8 cellular contexts compared by ENCODE assay signal in the genomic region with DNA sequence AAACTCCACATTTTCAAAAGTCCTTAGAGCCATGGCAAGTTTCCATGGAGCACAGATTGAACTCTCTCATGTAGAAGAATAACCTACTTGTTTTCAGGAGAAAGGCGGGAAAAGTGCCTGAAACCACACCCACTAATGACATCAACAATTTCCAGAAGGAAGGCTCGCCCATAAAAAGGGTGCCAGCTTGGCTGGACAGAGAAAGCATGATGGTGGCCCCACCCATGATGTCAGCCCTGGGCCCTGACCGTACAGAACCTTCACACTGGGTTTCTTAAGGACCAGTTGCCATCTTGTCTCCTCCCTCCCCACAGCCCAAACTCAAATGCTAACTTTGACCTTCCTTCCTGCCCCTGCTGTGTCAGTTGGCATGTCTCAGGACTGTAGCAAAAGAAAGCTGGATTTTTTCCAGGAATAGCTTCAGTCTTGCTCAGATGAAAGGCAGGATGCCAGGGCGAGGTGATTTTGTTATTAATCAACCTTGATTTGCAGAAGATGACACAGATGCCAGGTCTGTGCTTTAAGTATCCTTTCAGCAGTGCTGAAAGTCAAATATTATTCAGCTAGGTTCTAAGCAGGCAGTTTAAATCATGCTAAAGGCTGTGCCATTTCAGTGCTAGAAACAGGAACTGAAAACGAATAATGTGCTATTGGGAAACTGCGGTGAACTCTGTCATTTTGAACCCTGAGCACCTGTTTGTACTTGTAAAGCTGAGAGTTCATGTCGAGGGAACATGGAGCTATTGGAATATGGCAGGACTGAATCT.
DNase-seq lines count a peak whose midpoint lies in the region; ATAC-seq, FAIRE-seq and TF ChIP-seq lines count a peak whose summit lies in the region.

No MANE protein-coding gene starts in this region.

- H3K9me3 Mint-ChIP-seq in CD14-positive monocyte, result peaks cover 0 to 3% (median 0%) of the 10 kb centered on the region in 7 donors

- no peaks in the 10 kb centered on the region for H3K79me2 ChIP-seq in GM12878 (ENCODE audit: control insufficient read depth, insufficient read depth, low read length)

- 25% methylated on average over 7 of the region's 7 CpGs for WGBS in GM12878 (ENCODE audit: insufficient coverage, insufficient replicate concordance, low lambda C conversion rate, missing lambda C conversion rate)

- no peaks in the 10 kb centered on the region for H4K20me1 ChIP-seq in GM12878 (ENCODE audit: control insufficient read depth, insufficient read depth)

- peak overlapping the region in 1 of 2 donors; percentile 48 for H3K4me3 Mint-ChIP-seq in CD14-positive monocyte

- peak overlapping the region; percentile 90 for H3K4me2 ChIP-seq in GM12878 (ENCODE audit: control insufficient read depth, insufficient read depth)

- H3K4me1 Mint-ChIP-seq in CD14-positive monocyte, result peaks cover 73% of the 10 kb centered on the region

- DNase-seq in CD14-positive monocyte (ENCODE audit: low spot score) (no peak), GM12878 (ENCODE audit: low read depth, low spot score) (peak; percentile 96), sciatic nerve (ENCODE audit: low spot score) (peak; percentile 72), midbrain (lab: John Stamatoyannopoulos, UW) (no peak)
- no peak for DNase-seq in central memory CD4-positive, alpha-beta T cell
- no peak for DNase-seq in stimulated activated CD4-positive, alpha-beta T cell treated with anti-CD3 and anti-CD28 coated beads, Interleukin-12 subunit alpha, Interleukin-12 subunit beta, amount 100 ng/mL, for 4 hours

- POLR2A ChIA-PET in GM12878 (lab: Charles Lee), result interaction anchor here (0.8 to 5.7 kb wide), 7 partner anchors 15 to 233 kb away, joined by 3 to 18 read pairs (median 7); partner anchors contain the start of gene RFC3

- TF ChIP-seq EP300 in GM12878 (IDR thresholded peaks at IDR 0.05; ENCODE audit: borderline replicate concordance in 1 of 2, control insufficient read depth in 1 of 2, low read depth in 2 of 2, low read length in 2 of 2), result peak; percentile 96 to 100

- H3K36me3 ChIP-seq in GM12878 (ENCODE audit: control insufficient read depth in 2 of 2, insufficient read depth in 2 of 2, low read length in 1 of 2), result no peaks in the 10 kb centered on the region

- H3K27me3 Mint-ChIP-seq in CD14-positive monocyte (ENCODE audit: low read depth in 3 of 3), result peaks cover 0 to 7% (median 0%) of the 10 kb centered on the region in 3 donors

- BruUV-seq in GM12878 (replicated peaks; lab: Mats Ljungman, UMichigan), result no TSS peak

- peak overlapping the region; percentile 96 to 99 (median 98) for H3K27ac Mint-ChIP-seq in CD14-positive monocyte

- in situ Hi-C loops in GM12878 (cut with MboI), result no loop called here

- no peak; the same call in 1 of the 2 replicates for TF ChIP-seq POLR2A in GM12878 (IDR thresholded peaks at IDR 0.05; ENCODE audit: low read depth, low read length)

- peak overlapping the region; percentile 44; the same call in 1 of the 2 replicates for H2AFZ ChIP-seq in GM12878 (ENCODE audit: control insufficient read depth, low read depth, low read length)

- peak; percentile 31; the same call in 1 of the 2 replicates for TF ChIP-seq RAD21 in GM12878 (IDR thresholded peaks at IDR 0.05; ENCODE audit: insufficient read depth, low read depth, low read length)

- H3K4me3 ChIP-seq in GM12878, result peak overlapping the region; percentile 38; the same call in 1 of the 2 replicates

- H3K27me3 ChIP-seq in GM12878 (replicated peaks in 1 of 2; ENCODE audit: control insufficient read depth in 2 of 2, insufficient read depth in 2 of 2, low read length in 1 of 2), result no peaks in the 10 kb centered on the region

- RAD21 ChIA-PET in GM12878 (lab: Charles Lee; ENCODE audit: unreplicated experiment), result interaction anchor here (0.6 to 3.4 kb wide), 19 partner anchors 12 to 1142 kb away, joined by 3 to 41 read pairs (median 4); partner anchors contain the start of genes PDS5B and RFC3

- H3K27ac ChIP-seq in GM12878 (ENCODE audit: control insufficient read depth, insufficient read depth), result peak overlapping the region; percentile 96

- H3K9ac ChIP-seq in GM12878 (ENCODE audit: control insufficient read depth, insufficient read depth, low read length), result peak overlapping the region; percentile 66

- peak; percentile 98 for FAIRE-seq in GM12878 (lab: Jason Lieb, UNC)

- intact Hi-C loops in CD14-positive monocyte (cut with micrococcal nuclease) (loop anchor here (10.0 kb wide), 2 partner anchors 184 to 364 kb away; no protein-coding TSS in a partner anchor), GM12878 (cut with micrococcal nuclease; ENCODE audit: unreplicated experiment) (loop anchor here (1.0 to 10.0 kb wide), 5 partner anchors 16 to 1436 kb away; no protein-coding TSS in a partner anchor), sciatic nerve (cut with DNase I) (no loop called here)

- SMC1A ChIA-PET in GM12878 (lab: Charles Lee; ENCODE audit: uncharacterized antibody, unreplicated experiment), result interaction anchor here (0.7 to 5.1 kb wide), 21 partner anchors 9 to 1436 kb away, joined by 3 to 69 read pairs (median 5); partner anchors contain the start of gene RFC3

- ATAC-seq in GM19438 (IDR thresholded peaks at IDR 0.05; ENCODE audit: low read depth, unreplicated experiment) (peak; percentile 74), HG03280 (IDR thresholded peaks at IDR 0.05; ENCODE audit: unreplicated experiment) (peak; percentile 83), GM12878 (peak; percentile 90), sciatic nerve (peak; percentile 86)

- H3K4me1 ChIP-seq in GM12878 (ENCODE audit: control insufficient read depth, insufficient read depth, low read length), result peaks cover 45% of the 10 kb centered on the region

- CTCF ChIA-PET in GM12878 (lab: Yijun Ruan, JAX), result interaction anchor here (0.8 to 3.3 kb wide), 11 partner anchors 10 to 536 kb away, joined by 3 to 29 read pairs (median 4); no protein-coding TSS in a partner anchor

- no peaks in the 10 kb centered on the region for H3K36me3 Mint-ChIP-seq in CD14-positive monocyte

- no peak for TF ChIP-seq CTCF in CD14-positive monocyte (IDR thresholded peaks at IDR 0.05)
- TF ChIP-seq CTCF in GM12878 (IDR thresholded peaks at IDR 0.05 in 2 of 3, conservative IDR thresholded peaks at IDR 0.05 in 1 of 3; ENCODE audit: control insufficient read depth in 2 of 3, extremely low read depth in 1 of 3, insufficient read depth in 1 of 3, low read depth in 3 of 3, low read length in 3 of 3), result no peak

- H3K9me3 ChIP-seq in GM12878 (replicated peaks; ENCODE audit: control insufficient read depth, insufficient read depth, low read length), result no peaks in the 10 kb centered on the region; the same call in 2 of the 3 replicates

TF ChIP-seq in GM12878, 131 proteins besides CTCF, POLR2A, EP300 and RAD21 (continues in another document):
- TF ChIP-seq CEBPB (IDR thresholded peaks at IDR 0.05; ENCODE audit: borderline replicate concordance in 1 of 2, low read depth in 2 of 2, low read length in 2 of 2), result peak in 1 of 2 experiments; percentile 95; a peak in 2 of 4 replicates
- no peak for TF ChIP-seq HDAC6 (IDR thresholded peaks at IDR 0.05; ENCODE audit: unreplicated experiment)
- TF ChIP-seq IRF5 (IDR thresholded peaks at IDR 0.05; ENCODE audit: borderline replicate concordance), result no peak
- peak; percentile 22 for TF ChIP-seq RELA (IDR thresholded peaks at IDR 0.05; ENCODE audit: borderline replicate concordance, partially characterized antibody)
- peak; percentile 78; the same call in 1 of the 2 replicates for TF ChIP-seq ASH2L (IDR thresholded peaks at IDR 0.05; ENCODE audit: borderline replicate concordance, low read depth)
- TF ChIP-seq, protein P1, sequence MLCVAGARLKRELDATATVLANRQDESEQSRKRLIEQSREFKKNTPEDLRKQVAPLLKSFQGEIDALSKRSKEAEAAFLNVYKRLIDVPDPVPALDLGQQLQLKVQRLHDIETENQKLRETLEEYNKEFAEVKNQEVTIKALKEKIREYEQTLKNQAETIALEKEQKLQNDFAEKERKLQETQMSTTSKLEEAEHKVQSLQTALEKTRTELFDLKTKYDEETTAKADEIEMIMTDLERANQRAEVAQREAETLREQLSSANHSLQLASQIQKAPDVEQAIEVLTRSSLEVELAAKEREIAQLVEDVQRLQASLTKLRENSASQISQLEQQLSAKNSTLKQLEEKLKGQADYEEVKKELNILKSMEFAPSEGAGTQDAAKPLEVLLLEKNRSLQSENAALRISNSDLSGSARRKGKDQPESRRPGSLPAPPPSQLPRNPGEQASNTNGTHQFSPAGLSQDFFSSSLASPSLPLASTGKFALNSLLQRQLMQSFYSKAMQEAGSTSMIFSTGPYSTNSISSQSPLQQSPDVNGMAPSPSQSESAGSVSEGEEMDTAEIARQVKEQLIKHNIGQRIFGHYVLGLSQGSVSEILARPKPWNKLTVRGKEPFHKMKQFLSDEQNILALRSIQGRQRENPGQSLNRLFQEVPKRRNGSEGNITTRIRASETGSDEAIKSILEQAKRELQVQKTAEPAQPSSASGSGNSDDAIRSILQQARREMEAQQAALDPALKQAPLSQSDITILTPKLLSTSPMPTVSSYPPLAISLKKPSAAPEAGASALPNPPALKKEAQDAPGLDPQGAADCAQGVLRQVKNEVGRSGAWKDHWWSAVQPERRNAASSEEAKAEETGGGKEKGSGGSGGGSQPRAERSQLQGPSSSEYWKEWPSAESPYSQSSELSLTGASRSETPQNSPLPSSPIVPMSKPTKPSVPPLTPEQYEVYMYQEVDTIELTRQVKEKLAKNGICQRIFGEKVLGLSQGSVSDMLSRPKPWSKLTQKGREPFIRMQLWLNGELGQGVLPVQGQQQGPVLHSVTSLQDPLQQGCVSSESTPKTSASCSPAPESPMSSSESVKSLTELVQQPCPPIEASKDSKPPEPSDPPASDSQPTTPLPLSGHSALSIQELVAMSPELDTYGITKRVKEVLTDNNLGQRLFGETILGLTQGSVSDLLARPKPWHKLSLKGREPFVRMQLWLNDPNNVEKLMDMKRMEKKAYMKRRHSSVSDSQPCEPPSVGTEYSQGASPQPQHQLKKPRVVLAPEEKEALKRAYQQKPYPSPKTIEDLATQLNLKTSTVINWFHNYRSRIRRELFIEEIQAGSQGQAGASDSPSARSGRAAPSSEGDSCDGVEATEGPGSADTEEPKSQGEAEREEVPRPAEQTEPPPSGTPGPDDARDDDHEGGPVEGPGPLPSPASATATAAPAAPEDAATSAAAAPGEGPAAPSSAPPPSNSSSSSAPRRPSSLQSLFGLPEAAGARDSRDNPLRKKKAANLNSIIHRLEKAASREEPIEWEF (IDR thresholded peaks at IDR 0.05; ENCODE audit: insufficient replicate concordance, low read depth, low read length), result no peak

Comparison
In these comparisons a context has a peak if more than half of its experiments do, and no peak if none do; other contexts are left out.
1. DNase-seq: peak in GM12878 (single experiment) and sciatic nerve (single experiment); none in CD14-positive monocyte (single experiment), central memory CD4-positive, alpha-beta T cell (single experiment), midbrain (single experiment) and stimulated activated CD4-positive, alpha-beta T cell treated with anti-CD3 and anti-CD28 coated beads, Interleukin-12 subunit alpha, Interleukin-12 subunit beta, amount 100 ng/mL, for 4 hours (single experiment).
2. Peak in every context shown above with its lines, with median percentiles within 50 percentile points of each other: ATAC-seq.